ENCODE assay signal across 15 cellular contexts in the genomic region with DNA sequence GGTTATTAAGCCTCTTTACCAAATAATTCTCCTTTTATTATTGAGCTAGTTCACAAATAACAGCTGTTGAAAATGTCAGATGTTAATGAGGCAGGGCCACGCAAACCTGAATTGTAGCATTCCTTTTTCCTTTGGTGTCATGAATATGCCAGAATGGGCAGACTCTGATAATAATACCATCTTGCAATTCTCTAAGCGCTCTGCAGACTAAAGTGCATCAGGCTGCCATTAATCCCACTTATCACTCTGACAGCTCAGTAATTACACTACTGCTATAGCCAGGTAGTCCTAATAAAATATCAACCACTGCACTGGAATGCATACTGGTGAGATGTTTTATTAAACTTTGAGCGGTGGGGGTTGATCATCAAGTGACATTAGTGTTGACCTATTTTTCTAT.
DNase-seq lines count a peak whose midpoint lies in the region; ATAC-seq and TF ChIP-seq lines count a peak whose summit lies in the region.
"Had no signal": no experiment of that assay in that cellular context is flagged by ENCODE, and none has a peak within 500 bp of the region (broad histone marks: within the 10 kb centered on the region; RNA-seq: fewer than 3 reads in every experiment).

No MANE protein-coding gene starts in this region.

- no peak overlapping the region for H3K9ac ChIP-seq in mammary epithelial cell (ENCODE audit: insufficient read depth, low read length)

- no peak overlapping the region for H3K4me2 ChIP-seq in mammary epithelial cell (ENCODE audit: insufficient read depth, low read depth, low read length)

- WGBS in mammary epithelial cell (ENCODE audit: low coverage, missing lambda C conversion rate), result 97% methylated on average over 3 of the region's 3 CpGs

- H3K79me2 ChIP-seq in mammary epithelial cell (ENCODE audit: insufficient read depth, low read length), result no peaks in the 10 kb centered on the region

- H3K4me1 ChIP-seq in mammary epithelial cell (ENCODE audit: insufficient read depth, low read length) (no peaks in the 10 kb centered on the region), breast epithelium (no peaks in the 10 kb centered on the region), upper lobe of right lung (no peaks in the 10 kb centered on the region)
- H3K4me1 ChIP-seq: Peyer's patch had no signal

- CTCF ChIA-PET in mammary epithelial cell (lab: Charles Lee; ENCODE audit: low non-redundant PET), result no interaction called here

- H3K36me3 ChIP-seq in mammary epithelial cell (ENCODE audit: insufficient read depth, low read length) (no peaks in the 10 kb centered on the region), breast epithelium (no peaks in the 10 kb centered on the region), upper lobe of right lung (no peaks in the 10 kb centered on the region)
- H3K36me3 ChIP-seq: Peyer's patch had no signal

- no peak overlapping the region for H2AFZ ChIP-seq in mammary epithelial cell (ENCODE audit: low read depth, low read length)

- H3K27me3 ChIP-seq in mammary epithelial cell (ENCODE audit: insufficient read depth, low read length) (no peaks in the 10 kb centered on the region), breast epithelium (no peaks in the 10 kb centered on the region), upper lobe of right lung (no peaks in the 10 kb centered on the region)
- H3K27me3 ChIP-seq: Peyer's patch had no signal

- ATAC-seq in upper lobe of right lung (no peak), left colon (no peak)
- ATAC-seq: K562 had no signal

- no peaks in the 10 kb centered on the region for H4K20me1 ChIP-seq in mammary epithelial cell (ENCODE audit: insufficient read depth, low read length)

- intact Hi-C loops in mammary epithelial cell (cut with micrococcal nuclease) (no loop called here), breast epithelium (cut with DNase I; ENCODE audit: low total_unique reads) (no loop called here), upper lobe of right lung (cut with DNase I) (no loop called here), left colon (cut with DNase I, micrococcal nuclease) (no loop called here)

- no peak overlapping the region for H3K4me3 ChIP-seq in mammary epithelial cell (replicated peaks in 1 of 3; ENCODE audit: insufficient read depth in 1 of 3, low read depth in 2 of 3, low read length in 3 of 3)
- no peak overlapping the region for H3K4me3 ChIP-seq in breast epithelium
- no peak overlapping the region for H3K4me3 ChIP-seq in upper lobe of right lung
- H3K4me3 ChIP-seq: K562, Peyer's patch had no signal

- TF ChIP-seq CTCF in mammary epithelial cell (conservative IDR thresholded peaks at IDR 0.05 in 1 of 2, IDR thresholded peaks at IDR 0.05 in 1 of 2; ENCODE audit: extremely low read depth in 1 of 2, insufficient read depth in 1 of 2, low read depth in 1 of 2, low read length in 2 of 2), result no peak
- TF ChIP-seq CTCF in breast epithelium (IDR thresholded peaks at IDR 0.05), result no peak
- TF ChIP-seq CTCF in upper lobe of right lung (IDR thresholded peaks at IDR 0.05), result no peak

- TF ChIP-seq POLR2A in breast epithelium (IDR thresholded peaks at IDR 0.05), result no peak

- no peaks in the 10 kb centered on the region for H3K9me3 ChIP-seq in mammary epithelial cell (replicated peaks; ENCODE audit: insufficient read depth, low read length)
- H3K9me3 ChIP-seq in breast epithelium, result no peaks in the 10 kb centered on the region
- no peaks in the 10 kb centered on the region for H3K9me3 ChIP-seq in upper lobe of right lung
- H3K9me3 ChIP-seq: Peyer's patch had no signal

- dilution Hi-C loops in mammary epithelial cell (cut with HindIII; ENCODE audit: low sequenced_read_pairs), result no loop called here

- in situ Hi-C loops in mammary epithelial cell (cut with MboI; ENCODE audit: low sequenced_read_pairs in 2 of 2), result no loop called here

- H3K27ac ChIP-seq in mammary epithelial cell (ENCODE audit: insufficient read depth, low read depth, low read length), result no peak overlapping the region
- no peak overlapping the region for H3K27ac ChIP-seq in breast epithelium
- H3K27ac ChIP-seq in upper lobe of right lung, result no peak overlapping the region
- H3K27ac ChIP-seq: HL-60, Peyer's patch had no signal

- DNase-seq in mammary epithelial cell (peak; percentile 5), breast epithelium (ENCODE audit: low spot score in 2 of 2) (no peak), NCI-H69 (lab: John Stamatoyannopoulos, UW) (peak; percentile 79), islet precursor cell (peak; percentile 56), upper lobe of right lung (no peak), left colon (no peak), occipital lobe (lab: John Stamatoyannopoulos, UW) (no peak)
- DNase-seq: AML-193, HFFc6, NCI-H187, NCI-H226, Peyer's patch, SHP77 treated with DMSO at 0.1 percent for 48 hours had no signal

- BruUV-seq in mammary epithelial cell (replicated peaks; lab: Mats Ljungman, UMichigan), result no TSS peak

Comparison
In these comparisons a context has a peak if more than half of its experiments do, and no peak if none do; other contexts are left out.
1. DNase-seq: peak in mammary epithelial cell (single experiment), NCI-H69 (single experiment) and islet precursor cell (single experiment); none in breast epithelium (0 of 2), upper lobe of right lung (single experiment), left colon (0 of 2) and occipital lobe (single experiment).